In the genomic region with DNA sequence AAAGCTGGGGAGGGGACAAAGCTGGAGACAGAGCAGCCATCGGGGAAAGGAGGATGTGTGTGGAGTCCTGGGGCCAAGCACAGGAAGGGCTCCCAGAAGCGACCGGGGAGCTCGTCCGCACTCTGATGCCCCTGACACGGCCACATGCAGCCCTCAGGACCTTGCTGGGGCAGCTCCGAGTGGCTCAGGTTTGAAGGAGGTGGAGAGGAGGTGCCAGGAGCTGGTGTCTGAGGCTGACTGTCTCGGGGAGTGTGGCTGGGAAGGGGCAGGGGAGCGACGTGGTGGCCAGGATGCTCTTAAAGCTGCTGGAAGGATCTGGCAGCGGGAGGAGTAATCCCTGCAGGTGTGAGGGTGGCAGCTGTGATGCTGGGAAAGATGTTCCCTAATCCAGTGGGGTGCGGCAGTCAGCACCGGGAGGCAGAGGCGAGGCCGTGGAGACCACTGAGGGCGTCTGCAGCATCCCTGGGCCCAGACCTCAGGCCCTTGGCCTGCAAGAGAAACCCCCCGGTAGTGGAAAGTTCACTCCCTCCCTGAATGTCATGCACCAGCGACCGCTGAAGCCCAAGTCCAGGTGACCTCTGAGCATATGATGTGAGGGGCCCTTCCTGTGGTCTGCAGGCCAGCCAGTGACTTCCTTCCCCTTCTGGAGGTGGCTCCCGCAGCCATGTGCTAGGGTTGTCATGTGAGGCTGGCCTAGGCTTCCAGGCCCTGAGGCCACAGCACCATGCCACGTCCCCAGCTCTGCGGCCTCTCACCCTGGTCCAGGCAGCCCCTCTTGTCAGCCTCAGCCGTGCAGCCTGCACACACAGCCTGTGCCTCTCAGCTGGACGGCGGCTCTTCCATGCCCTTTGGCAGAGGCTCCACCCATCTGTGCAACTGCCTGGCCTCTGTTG, we compare ENCODE assay signal across 12 cellular contexts. TPM values are rescaled to one million over a fixed set of nuclear protein-coding genes. Genes with fewer than 3 reads are reported as not detected.
A peak's percentile ranks its signal among the peaks of the same experiment; 100 is the strongest.
DNase-seq lines count a peak whose midpoint lies in the region; ATAC-seq, FAIRE-seq and TF ChIP-seq lines count a peak whose summit lies in the region.
"Had no signal": no experiment of that assay in that cellular context is flagged by ENCODE, and none has a peak within 500 bp of the region (broad histone marks: within the 10 kb centered on the region; RNA-seq: fewer than 3 reads in every experiment).

No MANE protein-coding gene starts in this region.

- no peak overlapping the region for H3K4me3 Mint-ChIP-seq in activated T-helper 17 cell treated with anti-CD3 and anti-CD28 coated beads, Interleukin-2, amount 50 U/mL, for 72 hours
- H3K4me3 Mint-ChIP-seq: WTC11 had no signal

- no peak overlapping the region for H3K27ac Mint-ChIP-seq in activated T-helper 17 cell treated with anti-CD3 and anti-CD28 coated beads, Interleukin-2, amount 50 U/mL, for 72 hours
- H3K27ac Mint-ChIP-seq: WTC11 had no signal

- no peak overlapping the region for H3K4me3 ChIP-seq in A549
- H3K4me3 ChIP-seq in lower lobe of right lung: no peak overlapping the region
- H3K4me3 ChIP-seq: hepatocyte had no signal

- TF ChIP-seq RAD21 in A549 (conservative IDR thresholded peaks at IDR 0.05 in 1 of 2, IDR thresholded peaks at IDR 0.05 in 1 of 2): no peak

- no peak overlapping the region for H3K4me2 ChIP-seq in A549
- H3K4me2 ChIP-seq: hepatocyte had no signal

- H3K27ac ChIP-seq in A549: peak overlapping the region in 1 of 2 experiments; percentile 75; a peak in 3 of 6 replicates
- peak overlapping the region; percentile 82 for H3K27ac ChIP-seq in lower lobe of right lung
- H3K27ac ChIP-seq: hepatocyte had no signal

- H3K4me1 ChIP-seq in A549 (peaks cover 34% of the 10 kb centered on the region), lower lobe of right lung (peaks cover 28% of the 10 kb centered on the region)

- no peak for TF ChIP-seq POLR2A in A549 (IDR thresholded peaks at IDR 0.05; ENCODE audit: low read length)

- H3K4me1 Mint-ChIP-seq in activated T-helper 17 cell treated with anti-CD3 and anti-CD28 coated beads, Interleukin-2, amount 50 U/mL, for 72 hours: no peaks in the 10 kb centered on the region
- H3K4me1 Mint-ChIP-seq: WTC11 had no signal

- FAIRE-seq in A549 (lab: Jason Lieb, UNC): no peak

- no peaks in the 10 kb centered on the region for H3K36me3 ChIP-seq in lower lobe of right lung

- CTCF ChIA-PET in A549 (lab: Yijun Ruan, JAX): interaction anchor here (0.8 to 1.9 kb wide), 4 partner anchors 9 to 102 kb away, joined by 3 to 6 read pairs (median 3); no protein-coding TSS in a partner anchor

- peak; percentile 9 to 27; a peak in 3 of 6 replicates for ATAC-seq in A549
- ATAC-seq in activated T-helper 17 cell treated with anti-CD3 and anti-CD28 coated beads, Interleukin-2, amount 50 U/mL, for 72 hours (replicated peaks): peak; percentile 14
- peak; percentile 66 to 75 for ATAC-seq in lower lobe of right lung
- ATAC-seq in HG02588 (IDR thresholded peaks at IDR 0.05; ENCODE audit: unreplicated experiment): no peak
- no peak for ATAC-seq in GM18858 (IDR thresholded peaks at IDR 0.05; ENCODE audit: unreplicated experiment)
- ATAC-seq: WTC11 had no signal

- TF ChIP-seq EP300 in A549 (IDR thresholded peaks at IDR 0.05): no peak

- POLR2A ChIA-PET in A549 (lab: Yijun Ruan, JAX): no interaction called here

- H3K27me3 Mint-ChIP-seq in activated T-helper 17 cell treated with anti-CD3 and anti-CD28 coated beads, Interleukin-2, amount 50 U/mL, for 72 hours: peaks cover 6% of the 10 kb centered on the region

- no peaks in the 10 kb centered on the region for H3K36me3 Mint-ChIP-seq in activated T-helper 17 cell treated with anti-CD3 and anti-CD28 coated beads, Interleukin-2, amount 50 U/mL, for 72 hours (ENCODE audit: low read depth)
- H3K36me3 Mint-ChIP-seq: WTC11 had no signal

- no peak for DNase-seq in A549 (ENCODE audit: low read depth in 1 of 2, low spot score in 1 of 2)
- DNase-seq in Kasumi-1 (lab: John Stamatoyannopoulos, UW): peak; percentile 79 to 88
- peak; percentile 89 for DNase-seq in lower lobe of right lung
- no peak for DNase-seq in NCI-H2196 (lab: John Stamatoyannopoulos, UW; ENCODE audit: unreplicated experiment)
- no peak for DNase-seq in T-helper 9 cell
- DNase-seq: NCI-H1694 had no signal

- no peaks in the 10 kb centered on the region for H3K9me3 Mint-ChIP-seq in activated T-helper 17 cell treated with anti-CD3 and anti-CD28 coated beads, Interleukin-2, amount 50 U/mL, for 72 hours

- H3K9me3 ChIP-seq in A549: no peaks in the 10 kb centered on the region
- H3K9me3 ChIP-seq in lower lobe of right lung: no peaks in the 10 kb centered on the region

- no peak for TF ChIP-seq CTCF in A549 (IDR thresholded peaks at IDR 0.05)
- no peak for TF ChIP-seq CTCF in lower lobe of right lung (IDR thresholded peaks at IDR 0.05)

- H3K27me3 ChIP-seq in lower lobe of right lung (ENCODE audit: low read depth): no peaks in the 10 kb centered on the region
- H3K27me3 ChIP-seq: hepatocyte had no signal

- WGBS in A549 (ENCODE audit: missing lambda C conversion rate): 89% methylated on average over 21 of the region's 25 CpGs

- intact Hi-C loops in lower lobe of right lung (cut with DNase I): no loop called here

TF ChIP-seq in A549, 52 proteins besides CTCF, POLR2A, EP300 and RAD21 (continues in another document):
- TF ChIP-seq SREBF2 (IDR thresholded peaks at IDR 0.05) (no peak), ZFP36 (IDR thresholded peaks at IDR 0.05; ENCODE audit: borderline replicate concordance, partially characterized antibody) (no peak), TFCP2L1 (CRISPR knock-in tag; IDR thresholded peaks at IDR 0.05) (no peak), CHD4 (IDR thresholded peaks at IDR 0.05; ENCODE audit: borderline replicate concordance) (no peak), RCOR1 (IDR thresholded peaks at IDR 0.05; ENCODE audit: low read depth, low read length) (no peak), NR3C1 (IDR thresholded peaks at IDR 0.05) (no peak), CBX2 (IDR thresholded peaks at IDR 0.05; ENCODE audit: borderline replicate concordance, low read depth) (no peak), HOXB13 (CRISPR knock-in tag; IDR thresholded peaks at IDR 0.05; ENCODE audit: low read depth) (no peak), GATA3 (IDR thresholded peaks at IDR 0.05; ENCODE audit: borderline replicate concordance) (no peak), NFE2L2 (conservative IDR thresholded peaks at IDR 0.05; ENCODE audit: low read length) (no peak), KDM5A (IDR thresholded peaks at IDR 0.05) (no peak), RNF2 (IDR thresholded peaks at IDR 0.05; ENCODE audit: borderline replicate concordance, low read depth) (no peak), JUNB (IDR thresholded peaks at IDR 0.05) (no peak), POLR2AphosphoS2 (conservative IDR thresholded peaks at IDR 0.05; ENCODE audit: low read length) (no peak), KDM1A (IDR thresholded peaks at IDR 0.05; ENCODE audit: low read depth) (no peak), ZNF302 (CRISPR knock-in tag; IDR thresholded peaks at IDR 0.05) (no peak)
- TF ChIP-seq, protein P1, sequence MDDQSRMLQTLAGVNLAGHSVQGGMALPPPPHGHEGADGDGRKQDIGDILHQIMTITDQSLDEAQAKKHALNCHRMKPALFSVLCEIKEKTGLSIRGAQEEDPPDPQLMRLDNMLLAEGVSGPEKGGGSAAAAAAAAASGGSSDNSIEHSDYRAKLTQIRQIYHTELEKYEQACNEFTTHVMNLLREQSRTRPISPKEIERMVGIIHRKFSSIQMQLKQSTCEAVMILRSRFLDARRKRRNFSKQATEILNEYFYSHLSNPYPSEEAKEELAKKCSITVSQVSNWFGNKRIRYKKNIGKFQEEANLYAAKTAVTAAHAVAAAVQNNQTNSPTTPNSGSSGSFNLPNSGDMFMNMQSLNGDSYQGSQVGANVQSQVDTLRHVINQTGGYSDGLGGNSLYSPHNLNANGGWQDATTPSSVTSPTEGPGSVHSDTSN (IDR thresholded peaks at IDR 0.05): no peak

RNA-seq across cellular contexts. Expression of a gene that starts 17.2 kb away (rescaled TPM):
- polyA plus RNA-seq in A549 (2011; rRNA removed) (74.0 and 117 TPM in 2 replicates), A549 (2017; fragmentation: RNase III; extraction: RNeasy Plus Mini Kit Qiagen cat#74134 plus additional on column Dnase treatment) (259 to 326 TPM (median 310 TPM) in 3 replicates)
- polyA plus RNA-seq in A549 (2012; cell fraction: cytosol; rRNA removed): 138 and 190 TPM in 2 replicates
- polyA plus RNA-seq in A549 (2012; cell fraction: nucleus; rRNA removed): 412 and 531 TPM in 2 replicates
- 201 and 253 TPM in 2 replicates for polyA minus RNA-seq in A549 (2011; rRNA and poly(A)+ RNA removed)
- 10 to 100 TPM; 38.0 to 59.1 TPM for total RNA-seq in activated T-helper 17 cell treated with anti-CD3 and anti-CD28 coated beads, Interleukin-2, amount 50 U/mL, for 72 hours
- 2,919 TPM for total RNA-seq in lower lobe of right lung

RNA-seq across cellular contexts. Expression of a gene that starts 30.6 kb away (rescaled TPM):
- 0.26 and 0.28 TPM in 2 replicates for polyA plus RNA-seq in A549 (2011; rRNA removed)
- polyA plus RNA-seq in A549 (2012; cell fraction: cytosol; rRNA removed): 0.13 and 0.14 TPM in 2 replicates
- 0.79 and 1.6 TPM in 2 replicates for polyA plus RNA-seq in A549 (2012; cell fraction: nucleus; rRNA removed)
- polyA plus RNA-seq in A549 (2017; fragmentation: RNase III; extraction: RNeasy Plus Mini Kit Qiagen cat#74134 plus additional on column Dnase treatment): 0.55 to 0.78 TPM (median 0.67 TPM) in 3 replicates
- 0.10 and 0.29 TPM in 2 replicates for polyA minus RNA-seq in A549 (2011; rRNA and poly(A)+ RNA removed)
- total RNA-seq in activated T-helper 17 cell treated with anti-CD3 and anti-CD28 coated beads, Interleukin-2, amount 50 U/mL, for 72 hours: under 1 TPM; 0.17 to 0.42 TPM
- total RNA-seq in lower lobe of right lung: 9.2 TPM

RNA-seq across cellular contexts. Expression of a gene that starts 53.8 kb away (rescaled TPM):
- not detected in 2 replicates for polyA plus RNA-seq in A549 (2011; rRNA removed)
- 0.06 TPM in 1 of 2 replicates, not detected in the other for polyA plus RNA-seq in A549 (2012; cell fraction: cytosol; rRNA removed)
- 0.34 and 0.70 TPM in 2 replicates for polyA plus RNA-seq in A549 (2012; cell fraction: nucleus; rRNA removed)
- polyA plus RNA-seq in A549 (2017; fragmentation: RNase III; extraction: RNeasy Plus Mini Kit Qiagen cat#74134 plus additional on column Dnase treatment): 0.21 to 0.25 TPM (median 0.22 TPM) in 3 replicates
- not detected in 2 replicates for polyA minus RNA-seq in A549 (2011; rRNA and poly(A)+ RNA removed)
- not detected for total RNA-seq in activated T-helper 17 cell treated with anti-CD3 and anti-CD28 coated beads, Interleukin-2, amount 50 U/mL, for 72 hours
- total RNA-seq in lower lobe of right lung: 18.5 TPM
- total RNA-seq: OCI-LY7 had no signal

RNA-seq across cellular contexts. Expression of a gene that starts 57.8 kb away (rescaled TPM):
- polyA plus RNA-seq in A549 (2011; rRNA removed): not detected in 2 replicates
- not detected in 2 replicates for polyA plus RNA-seq in A549 (2012; cell fraction: cytosol; rRNA removed)
- 0.31 TPM in 1 of 2 replicates, not detected in the other for polyA plus RNA-seq in A549 (2012; cell fraction: nucleus; rRNA removed)
- not detected in 3 replicates for polyA plus RNA-seq in A549 (2017; fragmentation: RNase III; extraction: RNeasy Plus Mini Kit Qiagen cat#74134 plus additional on column Dnase treatment)
- not detected in 2 replicates for polyA minus RNA-seq in A549 (2011; rRNA and poly(A)+ RNA removed)
- not detected for total RNA-seq in activated T-helper 17 cell treated with anti-CD3 and anti-CD28 coated beads, Interleukin-2, amount 50 U/mL, for 72 hours
- 17.7 TPM for total RNA-seq in lower lobe of right lung
- total RNA-seq: WTC11 had no signal

Comparison
In these comparisons a context has a peak if more than half of its experiments do, and no peak if none do; other contexts are left out.
1. ATAC-seq: peak in A549 (2 of 2), activated T-helper 17 cell treated with anti-CD3 and anti-CD28 coated beads, Interleukin-2, amount 50 U/mL, for 72 hours (single experiment) and lower lobe of right lung (2 of 2); none in HG02588 (single experiment) and GM18858 (single experiment).
2. DNase-seq: peak in Kasumi-1 (2 of 2) and lower lobe of right lung (single experiment); none in A549 (0 of 2), NCI-H2196 (single experiment) and T-helper 9 cell (single experiment).
3. RNA of a gene that starts 17.2 kb away (total RNA-seq): 2,919 TPM in lower lobe of right lung (single experiment); 38.0 to 59.1 TPM in activated T-helper 17 cell treated with anti-CD3 and anti-CD28 coated beads, Interleukin-2, amount 50 U/mL, for 72 hours; every median in the first group is over 10 times any median in the second.
4. RNA of a gene that starts 53.8 kb away (total RNA-seq): 18.5 TPM in lower lobe of right lung (single experiment); not detected in activated T-helper 17 cell treated with anti-CD3 and anti-CD28 coated beads, Interleukin-2, amount 50 U/mL, for 72 hours; every median in the first group is over 10 times any median in the second.